Comparison of ENCODE assay signal across 1 cellular context in genomic region chr3:72345980-72346379, GRCh38.
TF ChIP-seq lines count a peak whose summit lies in the region.

No MANE protein-coding gene starts in this region.

TF ChIP-seq in SK-N-SH, 30 proteins besides CTCF, POLR2A, EP300 and RAD21 (continued from another document):
- TF ChIP-seq, protein P1, sequence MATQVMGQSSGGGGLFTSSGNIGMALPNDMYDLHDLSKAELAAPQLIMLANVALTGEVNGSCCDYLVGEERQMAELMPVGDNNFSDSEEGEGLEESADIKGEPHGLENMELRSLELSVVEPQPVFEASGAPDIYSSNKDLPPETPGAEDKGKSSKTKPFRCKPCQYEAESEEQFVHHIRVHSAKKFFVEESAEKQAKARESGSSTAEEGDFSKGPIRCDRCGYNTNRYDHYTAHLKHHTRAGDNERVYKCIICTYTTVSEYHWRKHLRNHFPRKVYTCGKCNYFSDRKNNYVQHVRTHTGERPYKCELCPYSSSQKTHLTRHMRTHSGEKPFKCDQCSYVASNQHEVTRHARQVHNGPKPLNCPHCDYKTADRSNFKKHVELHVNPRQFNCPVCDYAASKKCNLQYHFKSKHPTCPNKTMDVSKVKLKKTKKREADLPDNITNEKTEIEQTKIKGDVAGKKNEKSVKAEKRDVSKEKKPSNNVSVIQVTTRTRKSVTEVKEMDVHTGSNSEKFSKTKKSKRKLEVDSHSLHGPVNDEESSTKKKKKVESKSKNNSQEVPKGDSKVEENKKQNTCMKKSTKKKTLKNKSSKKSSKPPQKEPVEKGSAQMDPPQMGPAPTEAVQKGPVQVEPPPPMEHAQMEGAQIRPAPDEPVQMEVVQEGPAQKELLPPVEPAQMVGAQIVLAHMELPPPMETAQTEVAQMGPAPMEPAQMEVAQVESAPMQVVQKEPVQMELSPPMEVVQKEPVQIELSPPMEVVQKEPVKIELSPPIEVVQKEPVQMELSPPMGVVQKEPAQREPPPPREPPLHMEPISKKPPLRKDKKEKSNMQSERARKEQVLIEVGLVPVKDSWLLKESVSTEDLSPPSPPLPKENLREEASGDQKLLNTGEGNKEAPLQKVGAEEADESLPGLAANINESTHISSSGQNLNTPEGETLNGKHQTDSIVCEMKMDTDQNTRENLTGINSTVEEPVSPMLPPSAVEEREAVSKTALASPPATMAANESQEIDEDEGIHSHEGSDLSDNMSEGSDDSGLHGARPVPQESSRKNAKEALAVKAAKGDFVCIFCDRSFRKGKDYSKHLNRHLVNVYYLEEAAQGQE (IDR thresholded peaks at IDR 0.05; ENCODE audit: low read depth, low read length), result no peak
- TF ChIP-seq NRF1 (IDR thresholded peaks at IDR 0.05; ENCODE audit: low read depth, low read length) (no peak), MEF2A (IDR thresholded peaks at IDR 0.05; ENCODE audit: borderline replicate concordance, low read depth) (no peak)
- TF ChIP-seq, protein P2, sequence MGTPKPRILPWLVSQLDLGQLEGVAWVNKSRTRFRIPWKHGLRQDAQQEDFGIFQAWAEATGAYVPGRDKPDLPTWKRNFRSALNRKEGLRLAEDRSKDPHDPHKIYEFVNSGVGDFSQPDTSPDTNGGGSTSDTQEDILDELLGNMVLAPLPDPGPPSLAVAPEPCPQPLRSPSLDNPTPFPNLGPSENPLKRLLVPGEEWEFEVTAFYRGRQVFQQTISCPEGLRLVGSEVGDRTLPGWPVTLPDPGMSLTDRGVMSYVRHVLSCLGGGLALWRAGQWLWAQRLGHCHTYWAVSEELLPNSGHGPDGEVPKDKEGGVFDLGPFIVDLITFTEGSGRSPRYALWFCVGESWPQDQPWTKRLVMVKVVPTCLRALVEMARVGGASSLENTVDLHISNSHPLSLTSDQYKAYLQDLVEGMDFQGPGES (IDR thresholded peaks at IDR 0.05; ENCODE audit: low read depth, low read length), result no peak
